8 cellular contexts compared by ENCODE assay signal in the genomic region with DNA sequence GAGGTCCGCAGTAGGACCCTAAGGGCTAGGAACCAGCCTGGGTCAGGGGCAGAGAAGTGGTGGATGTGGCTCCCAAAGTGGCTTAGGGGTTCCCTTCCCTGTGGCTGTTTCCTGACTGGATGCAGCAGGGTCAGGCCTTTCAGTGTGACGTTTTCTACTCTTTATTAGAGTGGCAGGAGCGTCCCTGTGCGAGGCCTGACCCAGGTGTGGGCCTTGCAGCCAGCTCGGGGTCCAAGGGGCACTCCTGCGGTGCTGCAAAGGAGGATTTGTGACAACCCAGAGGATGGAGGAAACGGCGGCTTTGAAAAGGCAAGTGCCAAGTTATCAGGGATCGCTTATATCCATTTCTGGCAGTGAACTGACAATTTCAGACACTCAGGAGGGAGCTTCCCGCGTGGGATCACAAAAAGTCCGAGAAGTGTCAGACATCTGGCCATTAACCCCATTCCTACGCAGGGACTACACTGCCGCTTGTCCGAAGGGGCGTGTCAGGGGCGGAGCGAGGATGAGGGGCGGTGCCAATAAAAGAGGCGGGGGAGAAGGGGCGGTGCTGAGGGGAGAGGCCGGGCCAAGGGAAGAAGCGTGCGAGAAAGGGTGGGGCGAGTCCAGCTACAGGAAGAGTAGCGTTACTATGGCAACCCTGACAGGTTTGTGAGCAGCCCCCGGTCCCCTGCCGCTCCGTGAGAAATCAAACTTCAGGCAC.
A peak's percentile ranks its signal among the peaks of the same experiment; 100 is the strongest.
DNase-seq lines count a peak whose midpoint lies in the region; ATAC-seq and FAIRE-seq lines count a peak whose summit lies in the region.

No MANE protein-coding gene starts in this region.

- H3K27me3 ChIP-seq in BLaER1 (no peaks in the 10 kb centered on the region), right cardiac atrium (ENCODE audit: control insufficient read depth, insufficient read depth) (no peaks in the 10 kb centered on the region)

- DNase-seq in NCI-H82 treated with DMSO at 0.1 percent for 48 hours (lab: John Stamatoyannopoulos, UW; ENCODE audit: unreplicated experiment) (peak; percentile 15), right cardiac atrium (peak; percentile 89 to 94 (median 93)), RCC 7860 (ENCODE audit: low spot score) (no peak), iPS-NIHi7 (ENCODE audit: extremely low spot score) (no peak)
- peak; percentile 77 for DNase-seq in stimulated activated CD4-positive, alpha-beta T cell treated with anti-CD3 and anti-CD28 coated beads, Interleukin-2, amount 100 ng/mL, for 4 hours (ENCODE audit: low read depth)

- H3K4me3 ChIP-seq in BLaER1 (peak overlapping the region; percentile 93), right cardiac atrium (ENCODE audit: low read length) (peak overlapping the region; percentile 66)

- intact Hi-C loops in right cardiac atrium (cut with DNase I): loop anchor here in 1 of 4 donors (2.0 kb wide), 1 partner anchor 27 kb away; no protein-coding TSS in a partner anchor

- peaks cover 24% of the 10 kb centered on the region for H3K9me3 ChIP-seq in BLaER1
- peaks cover 2% of the 10 kb centered on the region for H3K9me3 ChIP-seq in right cardiac atrium (ENCODE audit: control insufficient read depth, low read length)

- 13% methylated on average over 29 of the region's 29 CpGs for WGBS in right cardiac atrium

- peaks cover 5% of the 10 kb centered on the region for H3K9me3 Mint-ChIP-seq in activated T-helper 17 cell treated with anti-CD3 and anti-CD28 coated beads, Interleukin-2, amount 50 U/mL, for 72 hours

- no peak overlapping the region for H3K27ac ChIP-seq in BLaER1
- H3K27ac ChIP-seq in right cardiac atrium (ENCODE audit: low read length): peak overlapping the region; percentile 30

- no peak for FAIRE-seq in RCC 7860 (lab: Jason Lieb, UNC)

- H3K4me1 ChIP-seq in BLaER1 (peaks cover 9% of the 10 kb centered on the region), right cardiac atrium (ENCODE audit: control insufficient read depth, insufficient read depth, low read length) (no peaks in the 10 kb centered on the region)

- peak overlapping the region; percentile 88 for H3K9ac ChIP-seq in BLaER1

- no peaks in the 10 kb centered on the region for H3K4me1 Mint-ChIP-seq in activated T-helper 17 cell treated with anti-CD3 and anti-CD28 coated beads, Interleukin-2, amount 50 U/mL, for 72 hours

- ATAC-seq in activated T-helper 17 cell treated with anti-CD3 and anti-CD28 coated beads, Interleukin-2, amount 50 U/mL, for 72 hours (replicated peaks): peak; percentile 84
- ATAC-seq in right cardiac atrium (peak; percentile 95 to 97), HG02571 (IDR thresholded peaks at IDR 0.05; ENCODE audit: unreplicated experiment) (no peak)

- H3K36me3 Mint-ChIP-seq in activated T-helper 17 cell treated with anti-CD3 and anti-CD28 coated beads, Interleukin-2, amount 50 U/mL, for 72 hours (ENCODE audit: low read depth): no peaks in the 10 kb centered on the region

- peak overlapping the region; percentile 66 for H3K27ac Mint-ChIP-seq in activated T-helper 17 cell treated with anti-CD3 and anti-CD28 coated beads, Interleukin-2, amount 50 U/mL, for 72 hours

- H3K4me2 ChIP-seq in BLaER1: peak overlapping the region; percentile 94

- H3K4me3 Mint-ChIP-seq in activated T-helper 17 cell treated with anti-CD3 and anti-CD28 coated beads, Interleukin-2, amount 50 U/mL, for 72 hours: peak overlapping the region; percentile 81

- no peaks in the 10 kb centered on the region for H4K20me1 ChIP-seq in BLaER1

- H3K27me3 Mint-ChIP-seq in activated T-helper 17 cell treated with anti-CD3 and anti-CD28 coated beads, Interleukin-2, amount 50 U/mL, for 72 hours: no peaks in the 10 kb centered on the region

- peaks cover 3% of the 10 kb centered on the region; the same call in 1 of the 2 replicates for H3K36me3 ChIP-seq in BLaER1

Comparison
In these comparisons a context has a peak if more than half of its experiments do, and no peak if none do; other contexts are left out.
1. DNase-seq: peak in NCI-H82 treated with DMSO at 0.1 percent for 48 hours (single experiment), right cardiac atrium (3 of 3) and stimulated activated CD4-positive, alpha-beta T cell treated with anti-CD3 and anti-CD28 coated beads, Interleukin-2, amount 100 ng/mL, for 4 hours (single experiment); none in RCC 7860 (single experiment) and iPS-NIHi7 (single experiment).